ENCODE assay signal across 8 cellular contexts in genomic region chr6:44256291-44257006, GRCh38. TPM values are rescaled to one million over a fixed set of nuclear protein-coding genes. Genes with fewer than 3 reads are reported as not detected.
DNase-seq lines count a peak whose midpoint lies in the region; ATAC-seq and TF ChIP-seq lines count a peak whose summit lies in the region.

No MANE protein-coding gene starts in this region.

- no peaks in the 10 kb centered on the region for H3K9me3 Mint-ChIP-seq in activated T-cell treated with anti-CD3 and anti-CD28 coated beads, Interleukin-2, amount 50 U/mL, for 72 hours

- peak overlapping the region; percentile 89 for H3K4me3 ChIP-seq in AG09309 (ENCODE audit: control insufficient read depth, low read depth, low read length)
- H3K4me3 ChIP-seq in HAP-1, result peak overlapping the region; percentile 59
- peak overlapping the region; percentile 85 to 88 for H3K4me3 ChIP-seq in right atrium auricular region
- peak overlapping the region; percentile 92 for H3K4me3 ChIP-seq in skeletal muscle satellite cell (ENCODE audit: low read length)

- peak overlapping the region; percentile 94 for H3K4me2 ChIP-seq in skeletal muscle satellite cell (ENCODE audit: low read length)

- in situ Hi-C loops in HAP-1 (cut with MboI; ENCODE audit: low sequenced_read_pairs), result no loop called here

- H3K9ac ChIP-seq in skeletal muscle satellite cell (ENCODE audit: low read depth, low read length), result peak overlapping the region; percentile 95

- H3K27me3 Mint-ChIP-seq in activated T-cell treated with anti-CD3 and anti-CD28 coated beads, Interleukin-2, amount 50 U/mL, for 72 hours (ENCODE audit: low read depth), result no peaks in the 10 kb centered on the region

- H3K36me3 Mint-ChIP-seq in activated T-cell treated with anti-CD3 and anti-CD28 coated beads, Interleukin-2, amount 50 U/mL, for 72 hours (ENCODE audit: insufficient read depth in 2 of 2), result peaks cover 25 to 28% of the 10 kb centered on the region in 2 donors

- H3K27ac Mint-ChIP-seq in activated T-cell treated with anti-CD3 and anti-CD28 coated beads, Interleukin-2, amount 50 U/mL, for 72 hours, result peak overlapping the region; percentile 91

- H3K4me1 ChIP-seq in HAP-1, result peaks cover 9% of the 10 kb centered on the region
- H3K4me1 ChIP-seq in right atrium auricular region, result peaks cover 0 to 20% of the 10 kb centered on the region in 2 donors
- H3K4me1 ChIP-seq in skeletal muscle satellite cell (ENCODE audit: control insufficient read depth, insufficient read depth, low read length), result peaks cover 31% of the 10 kb centered on the region

- H3K9me3 ChIP-seq in HAP-1 (no peaks in the 10 kb centered on the region), right atrium auricular region (no peaks in the 10 kb centered on the region), skeletal muscle satellite cell (replicated peaks; ENCODE audit: low read length) (no peaks in the 10 kb centered on the region)

- peaks cover 68% of the 10 kb centered on the region for H3K4me1 Mint-ChIP-seq in activated T-cell treated with anti-CD3 and anti-CD28 coated beads, Interleukin-2, amount 50 U/mL, for 72 hours (ENCODE audit: low read depth)

- TF ChIP-seq CTCF in AG09309 (IDR thresholded peaks at IDR 0.05; ENCODE audit: control insufficient read depth, insufficient read depth, low read depth, low read length, missing control alignments) (no peak), right atrium auricular region (IDR thresholded peaks at IDR 0.05) (no peak)

- H3K27ac ChIP-seq in right atrium auricular region, result peak overlapping the region; percentile 93 to 94

- H3K27me3 ChIP-seq in HAP-1 (ENCODE audit: low read depth), result no peaks in the 10 kb centered on the region
- H3K27me3 ChIP-seq in right atrium auricular region, result no peaks in the 10 kb centered on the region
- H3K27me3 ChIP-seq in skeletal muscle satellite cell (ENCODE audit: control insufficient read depth, insufficient read depth, low read length), result no peaks in the 10 kb centered on the region

- DNase-seq in AG09309 (ENCODE audit: low read depth) (no peak), HAP-1 (ENCODE audit: low spot score in 2 of 2) (peak in 1 of 2 experiments; percentile 24), right atrium auricular region (ENCODE audit: low spot score) (no peak), NCI-H1048 (lab: John Stamatoyannopoulos, UW) (no peak)
- DNase-seq in activated T-cell treated with anti-CD3 and anti-CD28 coated beads, Interleukin-2, amount 50 U/mL, for 72 hours, result peak in 1 of 2 donors; percentile 56

- peaks cover 44% of the 10 kb centered on the region for H3K36me3 ChIP-seq in HAP-1 (replicated peaks)
- H3K36me3 ChIP-seq in right atrium auricular region, result peaks cover 41% of the 10 kb centered on the region
- peaks cover 44% of the 10 kb centered on the region for H3K36me3 ChIP-seq in skeletal muscle satellite cell (ENCODE audit: insufficient read depth, low read length)

- H3K4me3 Mint-ChIP-seq in activated T-cell treated with anti-CD3 and anti-CD28 coated beads, Interleukin-2, amount 50 U/mL, for 72 hours, result peak overlapping the region; percentile 90 to 97

- ATAC-seq in activated T-cell treated with anti-CD3 and anti-CD28 coated beads, Interleukin-2, amount 50 U/mL, for 72 hours (replicated peaks in 1 of 2), result peak; percentile 1 to 20
- ATAC-seq in GM18502 (IDR thresholded peaks at IDR 0.05; ENCODE audit: poor library complexity, unreplicated experiment), result no peak
- ATAC-seq in GM18870 (IDR thresholded peaks at IDR 0.05; ENCODE audit: unreplicated experiment), result no peak

RNA-seq across cellular contexts. Expression of gene SLC35B2, which starts 0.9 kb away (rescaled TPM):
- 10 to 100 TPM; 13.9 to 16.9 TPM for total RNA-seq in activated T-cell treated with anti-CD3 and anti-CD28 coated beads, Interleukin-2, amount 50 U/mL, for 72 hours
- 10 to 100 TPM; 23.0 to 23.7 TPM for total RNA-seq in right atrium auricular region
- total RNA-seq in skeletal muscle satellite cell (2012; rRNA removed), result 71.2 and 86.7 TPM in 2 replicates

RNA-seq across cellular contexts. Expression of gene NFKBIE, which starts 8.9 kb away (rescaled TPM):
- 10 to 100 TPM; 18.1 to 19.8 TPM for total RNA-seq in activated T-cell treated with anti-CD3 and anti-CD28 coated beads, Interleukin-2, amount 50 U/mL, for 72 hours
- 1 to 10 TPM; 3.8 to 8.7 TPM for total RNA-seq in right atrium auricular region
- 6.6 and 12.7 TPM in 2 replicates for total RNA-seq in skeletal muscle satellite cell (2012; rRNA removed)

RNA-seq across cellular contexts. Expression of gene HSP90AB1, which starts 9.5 kb away (rescaled TPM):
- total RNA-seq in activated T-cell treated with anti-CD3 and anti-CD28 coated beads, Interleukin-2, amount 50 U/mL, for 72 hours, result 1,000 to 10,000 TPM in 1 of 2 donors, 100 to 1,000 TPM in 1; 915 to 1,109 TPM
- 100 to 1,000 TPM; 716 to 772 TPM for total RNA-seq in right atrium auricular region
- 1,060 and 1,062 TPM in 2 replicates for total RNA-seq in skeletal muscle satellite cell (2012; rRNA removed)

RNA-seq across cellular contexts. Expression of gene TMEM151B, which starts 13.8 kb away (rescaled TPM):
- total RNA-seq in activated T-cell treated with anti-CD3 and anti-CD28 coated beads, Interleukin-2, amount 50 U/mL, for 72 hours, result under 1 TPM in 1 of 2 donors, not detected in 1; 0.25 TPM
- total RNA-seq in right atrium auricular region, result 1 to 10 TPM in 1 of 2 donors, under 1 TPM in 1; 0.11 to 2.6 TPM
- total RNA-seq in skeletal muscle satellite cell (2012; rRNA removed), result not detected in 2 replicates

RNA-seq across cellular contexts. Expression of gene SLC29A1, which starts 33.1 kb away (rescaled TPM):
- 10 to 100 TPM; 21.7 to 28.0 TPM for total RNA-seq in activated T-cell treated with anti-CD3 and anti-CD28 coated beads, Interleukin-2, amount 50 U/mL, for 72 hours
- 100 to 1,000 TPM; 105 to 256 TPM for total RNA-seq in right atrium auricular region
- 9.4 and 17.7 TPM in 2 replicates for total RNA-seq in skeletal muscle satellite cell (2012; rRNA removed)

Comparison
In these comparisons a context has a peak if more than half of its experiments do, and no peak if none do; other contexts are left out.
1. ATAC-seq: peak in activated T-cell treated with anti-CD3 and anti-CD28 coated beads, Interleukin-2, amount 50 U/mL, for 72 hours (2 of 2); none in GM18502 (single experiment) and GM18870 (single experiment).
2. Peak in every context shown above with its lines, with median percentiles within 50 percentile points of each other: H3K4me3 ChIP-seq.